1 cellular context compared by ENCODE assay signal in genomic region chr15:75328493-75329314, GRCh38.
TF ChIP-seq lines count a peak whose summit lies in the region.

No MANE protein-coding gene starts in this region.

TF ChIP-seq in HepG2, 621 proteins besides CTCF, POLR2A, EP300 and RAD21:
- no peak for TF ChIP-seq ZNF646 (CRISPR knock-in tag; IDR thresholded peaks at IDR 0.05)
- peak; percentile 40; the same call in 1 of the 2 replicates for TF ChIP-seq TFAP4 (IDR thresholded peaks at IDR 0.05; ENCODE audit: borderline replicate concordance, low read depth)
- TF ChIP-seq HMGXB4 (CRISPR knock-in tag; IDR thresholded peaks at IDR 0.05; ENCODE audit: borderline replicate concordance in 1 of 2, low read depth in 1 of 2): 0 out of 4 replicates have a peak, but pooled peaks of 1 of the 2 experiments have one; percentile 19
- TF ChIP-seq HNF4A (CRISPR knock-in tag; IDR thresholded peaks at IDR 0.05): peak; percentile 18; the same call in 1 of the 2 replicates
- no peak for TF ChIP-seq ZNF512 (CRISPR knock-in tag; IDR thresholded peaks at IDR 0.05)
- TF ChIP-seq ZNF761 (CRISPR knock-in tag; conservative IDR thresholded peaks at IDR 0.05): no peak
- TF ChIP-seq ZNF883 (CRISPR knock-in tag; IDR thresholded peaks at IDR 0.05; ENCODE audit: not compliant biosample characterization): peak; percentile 27
- TF ChIP-seq STAG1 (CRISPR knock-in tag; IDR thresholded peaks at IDR 0.05): peak; percentile 23; the same call in 1 of the 2 replicates
- TF ChIP-seq SMC3 (IDR thresholded peaks at IDR 0.05; ENCODE audit: low read length): peak; percentile 13; the same call in 1 of the 2 replicates
- TF ChIP-seq ZFX (CRISPR knock-in tag; IDR thresholded peaks at IDR 0.05; ENCODE audit: low read depth): peak; percentile 57; the same call in 1 of the 2 replicates
- peak; percentile 18 for TF ChIP-seq TEAD3 (CRISPR knock-in tag; optimal IDR thresholded peaks at IDR 0.05; ENCODE audit: borderline replicate concordance)
- TF ChIP-seq ZFY (CRISPR knock-in tag; IDR thresholded peaks at IDR 0.05): peak; percentile 47
TF ChIP-seq in HepG2: peak in this region for 9.
